Comparison of ENCODE assay signal across 11 cellular contexts in the genomic region with DNA sequence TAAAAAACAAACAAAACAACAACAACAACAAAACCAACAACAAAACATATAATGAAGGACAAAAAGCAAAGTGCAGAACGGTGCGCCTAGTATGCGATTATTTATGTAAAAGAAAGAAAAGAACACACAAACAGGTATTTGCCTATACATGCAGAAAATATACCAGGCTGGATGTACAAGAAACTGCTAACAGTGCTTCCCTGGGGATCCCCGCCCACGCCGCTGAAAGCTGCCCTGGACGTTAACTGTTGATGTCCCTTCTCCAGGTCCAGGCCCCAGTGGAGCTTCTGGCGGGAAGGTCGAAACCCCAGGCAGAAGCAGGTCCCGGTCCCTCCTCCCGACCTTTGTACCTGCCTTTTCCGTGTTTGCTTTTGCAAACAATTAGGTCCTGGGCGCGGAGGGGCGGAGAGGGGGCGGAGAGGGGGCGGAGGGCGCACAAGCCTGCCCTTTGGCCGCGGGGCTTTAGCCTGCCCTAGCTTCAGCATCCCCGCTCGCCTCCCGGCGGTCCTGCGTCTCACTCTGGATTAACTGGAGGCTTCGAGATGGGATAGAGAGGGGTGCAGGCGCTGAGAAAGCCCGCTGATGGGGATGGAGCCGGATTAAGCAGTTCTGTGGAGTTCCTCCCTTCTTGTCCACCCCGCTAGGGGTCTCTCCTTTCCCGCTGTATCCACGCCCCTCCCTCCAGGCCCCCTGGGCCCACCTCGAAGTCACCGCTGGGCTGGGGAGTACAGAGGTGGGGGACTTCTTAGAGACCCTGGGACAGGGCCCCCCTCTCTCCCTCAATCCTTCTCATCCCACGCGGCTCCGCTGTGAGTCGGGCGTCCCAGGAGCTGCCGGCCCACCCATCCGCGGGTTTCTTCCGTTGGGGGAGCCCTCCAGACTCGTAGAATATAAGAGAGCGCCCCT. TPM values are rescaled to one million over a fixed set of nuclear protein-coding genes. Genes with fewer than 3 reads are reported as not detected.
DNase-seq lines count a peak whose midpoint lies in the region; TF ChIP-seq lines count a peak whose summit lies in the region.
"Had no signal": no experiment of that assay in that cellular context is flagged by ENCODE, and none has a peak within 500 bp of the region (broad histone marks: within the 10 kb centered on the region; RNA-seq: fewer than 3 reads in every experiment).

No MANE protein-coding gene starts in this region.

- peaks cover 25% of the 10 kb centered on the region for H3K27me3 Mint-ChIP-seq in activated T-cell treated with anti-CD3 and anti-CD28 coated beads, Interleukin-2, amount 50 U/mL, for 24 hours

- no peak overlapping the region for H3K4me2 ChIP-seq in OCI-LY7 (ENCODE audit: low read length)

- no peak overlapping the region for H3K27ac Mint-ChIP-seq in activated T-cell treated with anti-CD3 and anti-CD28 coated beads, Interleukin-2, amount 50 U/mL, for 24 hours
- H3K27ac Mint-ChIP-seq: natural killer cell treated with Interleukin-12 subunit alpha and Interleukin-12 subunit beta and Interleukin-15 and Interleukin-18, amount 100 ng/mL, for 72 hours had no signal

- POLR2A ChIA-PET in OCI-LY7 (lab: Charles Lee), result interaction anchor here (0.6 to 1.2 kb wide), 2 partner anchors 148 to 219 kb away, joined by 3 to 4 read pairs; no protein-coding TSS in a partner anchor

- H4K20me1 ChIP-seq in OCI-LY7 (ENCODE audit: insufficient read depth, low read length), result no peaks in the 10 kb centered on the region

- intact Hi-C loops in OCI-LY7 (cut with micrococcal nuclease; ENCODE audit: unreplicated experiment), result loop anchor here (1.0 to 5.0 kb wide), 6 partner anchors 96 to 457 kb away; no protein-coding TSS in a partner anchor
- intact Hi-C loops in left ventricle myocardium inferior (cut with micrococcal nuclease), result loop anchor here (10.0 kb wide), 1 partner anchor 163 kb away; no protein-coding TSS in a partner anchor
- intact Hi-C loops in lower leg skin (cut with DNase I; ENCODE audit: low total_unique reads), result no loop called here

- peaks cover 14% of the 10 kb centered on the region for H3K27me3 ChIP-seq in left ventricle myocardium inferior (ENCODE audit: low read depth)

- H3K9me2 ChIP-seq in OCI-LY7 (ENCODE audit: insufficient read depth, low read length), result no peaks in the 10 kb centered on the region

- BruUV-seq in OCI-LY7 (replicated peaks; lab: Mats Ljungman, UMichigan), result no TSS peak

- H3K9me3 ChIP-seq in OCI-LY7 (ENCODE audit: low read length), result no peaks in the 10 kb centered on the region
- H3K9me3 ChIP-seq in left ventricle myocardium inferior (replicated peaks), result no peaks in the 10 kb centered on the region

- DNase-seq in OCI-LY7 (ENCODE audit: low spot score) (no peak), left ventricle myocardium inferior (no peak), retina (peak; percentile 38), cerebellar nuclear complex (lab: John Stamatoyannopoulos, UW) (no peak), hippocampal formation (lab: John Stamatoyannopoulos, UW) (no peak), lower leg skin (ENCODE audit: low spot score in 2 of 2) (no peak)
- no peak for DNase-seq in activated T-cell treated with anti-CD3 and anti-CD28 coated beads, Interleukin-2, amount 50 U/mL, for 24 hours
- DNase-seq: activated effector memory CD4-positive, alpha-beta T cell treated with anti-CD3 and anti-CD28 coated beads, Interleukin-2, amount 50 U/mL, for 16 hours; NCI-H2081 had no signal

- H3K27ac ChIP-seq in OCI-LY7 (ENCODE audit: low read depth, low read length, poor library complexity, severe bottlenecking), result no peak overlapping the region
- no peak overlapping the region for H3K27ac ChIP-seq in left ventricle myocardium inferior (replicated peaks)

- no peaks in the 10 kb centered on the region for H3K79me2 ChIP-seq in OCI-LY7 (ENCODE audit: insufficient read depth, low read depth, low read length)

- no peak overlapping the region for H3K4me3 ChIP-seq in OCI-LY7 (ENCODE audit: low read depth, low read length, poor library complexity, severe bottlenecking)
- peak overlapping the region; percentile 50 for H3K4me3 ChIP-seq in left ventricle myocardium inferior
- H3K4me3 ChIP-seq in lower leg skin (ENCODE audit: low read depth, poor library complexity, severe bottlenecking), result no peak overlapping the region

- H3K36me3 Mint-ChIP-seq in activated T-cell treated with anti-CD3 and anti-CD28 coated beads, Interleukin-2, amount 50 U/mL, for 24 hours (ENCODE audit: low read depth), result no peaks in the 10 kb centered on the region
- H3K36me3 Mint-ChIP-seq: natural killer cell treated with Interleukin-12 subunit alpha and Interleukin-12 subunit beta and Interleukin-15 and Interleukin-18, amount 100 ng/mL, for 72 hours had no signal

- WGBS in lower leg skin, 2 donors, result 9 to 12% methylated on average over 45 of the region's 45 CpGs

- H3K4me1 ChIP-seq in OCI-LY7 (ENCODE audit: insufficient read depth, low read length, poor library complexity, severe bottlenecking), result no peaks in the 10 kb centered on the region
- H3K4me1 ChIP-seq in left ventricle myocardium inferior, result peaks cover 20% of the 10 kb centered on the region

- no peak overlapping the region for H3K4me3 Mint-ChIP-seq in activated T-cell treated with anti-CD3 and anti-CD28 coated beads, Interleukin-2, amount 50 U/mL, for 24 hours
- H3K4me3 Mint-ChIP-seq: natural killer cell treated with Interleukin-12 subunit alpha and Interleukin-12 subunit beta and Interleukin-15 and Interleukin-18, amount 100 ng/mL, for 72 hours had no signal

- no peaks in the 10 kb centered on the region for H3K9me3 Mint-ChIP-seq in activated T-cell treated with anti-CD3 and anti-CD28 coated beads, Interleukin-2, amount 50 U/mL, for 24 hours
- H3K9me3 Mint-ChIP-seq: natural killer cell treated with Interleukin-12 subunit alpha and Interleukin-12 subunit beta and Interleukin-15 and Interleukin-18, amount 100 ng/mL, for 72 hours had no signal

- TF ChIP-seq CTCF in GM12873 (IDR thresholded peaks at IDR 0.05; ENCODE audit: insufficient read depth, low read depth, low read length, missing control alignments) (peak; percentile 35), OCI-LY7 (conservative IDR thresholded peaks at IDR 0.05; ENCODE audit: low read length) (0 out of 2 replicates have a peak, but pooled peaks have one; percentile 16), left ventricle myocardium inferior (IDR thresholded peaks at IDR 0.05; ENCODE audit: borderline replicate concordance) (no peak), lower leg skin (IDR thresholded peaks at IDR 0.05) (no peak)

- H3K4me1 Mint-ChIP-seq in activated T-cell treated with anti-CD3 and anti-CD28 coated beads, Interleukin-2, amount 50 U/mL, for 24 hours (ENCODE audit: low read depth), result peaks cover 19% of the 10 kb centered on the region

- H3K36me3 ChIP-seq in OCI-LY7 (ENCODE audit: insufficient read depth, low read length) (no peaks in the 10 kb centered on the region), left ventricle myocardium inferior (no peaks in the 10 kb centered on the region)

- CTCF ChIA-PET in OCI-LY7 (lab: Charles Lee; ENCODE audit: unreplicated experiment), result interaction anchor here (0.9 to 1.0 kb wide), 3 partner anchors 10 to 211 kb away, joined by 3 to 4 read pairs (median 3); no protein-coding TSS in a partner anchor

- TF ChIP-seq POLR2A in lower leg skin (IDR thresholded peaks at IDR 0.05), result no peak

- H2AFZ ChIP-seq in OCI-LY7 (ENCODE audit: low read length), result no peak overlapping the region

RNA-seq across cellular contexts. Expression of gene AHCY, which starts 8.2 kb away (rescaled TPM):
- 121 and 133 TPM in 2 replicates for total RNA-seq in OCI-LY7 (2014; rRNA removed; shearing (Covaris generic))
- total RNA-seq in OCI-LY7 (2022), result 203 and 218 TPM in 2 replicates
- total RNA-seq in left ventricle myocardium inferior, result 66.2 TPM
- 10 to 100 TPM; 42.2 to 83.3 (median 56.0) TPM for total RNA-seq in lower leg skin

RNA-seq across cellular contexts. Expression of gene ITCH, which starts 51.7 kb away (rescaled TPM):
- total RNA-seq in OCI-LY7 (2014; rRNA removed; shearing (Covaris generic)), result 19.3 and 26.1 TPM in 2 replicates
- total RNA-seq in OCI-LY7 (2022) (32.2 and 36.8 TPM in 2 replicates), left ventricle myocardium inferior (40.1 TPM), lower leg skin (10 to 100 TPM; 40.7 to 59.3 (median 45.9) TPM)

Comparison
In these comparisons a context has a peak if more than half of its experiments do, and no peak if none do; other contexts are left out.
1. CTCF ChIP-seq: peak in GM12873 (single experiment) and OCI-LY7 (single experiment); none in left ventricle myocardium inferior (single experiment) and lower leg skin (0 of 3).